8 cellular contexts compared by ENCODE assay signal in genomic region chr16:57720142-57720575, GRCh38.
DNase-seq lines count a peak whose midpoint lies in the region; ATAC-seq and TF ChIP-seq lines count a peak whose summit lies in the region.

No MANE protein-coding gene starts in this region.

- H3K9ac ChIP-seq in MM.1S (ENCODE audit: low read length) = no peak overlapping the region

- no peak overlapping the region for H3K4me3 Mint-ChIP-seq in nephron

- ATAC-seq in GM21786 (IDR thresholded peaks at IDR 0.05; ENCODE audit: unreplicated experiment) (no peak), GM18858 (IDR thresholded peaks at IDR 0.05; ENCODE audit: unreplicated experiment) (no peak)

- no peaks in the 10 kb centered on the region for H3K79me2 ChIP-seq in MM.1S (ENCODE audit: low read length)

- H3K4me3 ChIP-seq in MM.1S (ENCODE audit: low read length) = no peak overlapping the region

- no peaks in the 10 kb centered on the region for H3K36me3 ChIP-seq in MM.1S (replicated peaks; ENCODE audit: insufficient read depth, low read length)

- H3K36me3 Mint-ChIP-seq in nephron (ENCODE audit: low read depth) = no peaks in the 10 kb centered on the region

- H3K27me3 ChIP-seq in MM.1S (replicated peaks; ENCODE audit: insufficient read depth, low read length) = peaks cover 5% of the 10 kb centered on the region; the same call in 1 of the 2 replicates

- DNase-seq in NCI-H2227 (lab: John Stamatoyannopoulos, UW; ENCODE audit: unreplicated experiment) (peak; percentile 8), NCI-H2227 treated with DMSO at 0.1 percent for 48 hours (lab: John Stamatoyannopoulos, UW) (no peak), MM.1S (peak; percentile 56), fibroblast of gingiva (ENCODE audit: low read depth) (peak; percentile 41)
- DNase-seq in activated CD4-positive, alpha-beta T cell treated with anti-CD3 and anti-CD28 coated beads, Interleukin-2, amount 50 U/mL, for 1 hour = peak; percentile 25

- no peaks in the 10 kb centered on the region for H3F3A ChIP-seq in MM.1S (ENCODE audit: insufficient read depth, low read length)

- H3K9me2 ChIP-seq in MM.1S (replicated peaks; ENCODE audit: insufficient read depth, low read length) = no peaks in the 10 kb centered on the region

- H3K27ac ChIP-seq in MM.1S (ENCODE audit: low read length) = no peak overlapping the region

- TF ChIP-seq CTCF in MM.1S (IDR thresholded peaks at IDR 0.05; ENCODE audit: low read length) (peak; percentile 74), nephron (IDR thresholded peaks at IDR 0.05; ENCODE audit: unreplicated experiment in 3 of 3) (peak; percentile 38 to 51 (median 40))

- no peaks in the 10 kb centered on the region for H3K9me3 ChIP-seq in MM.1S (replicated peaks; ENCODE audit: insufficient read depth, low read length)

- no peaks in the 10 kb centered on the region for H4K20me1 ChIP-seq in MM.1S (ENCODE audit: insufficient read depth, low read length)

- no peaks in the 10 kb centered on the region for H3K4me1 Mint-ChIP-seq in nephron

- no peaks in the 10 kb centered on the region for H3K9me3 Mint-ChIP-seq in nephron

- no peaks in the 10 kb centered on the region for H3K4me1 ChIP-seq in MM.1S (ENCODE audit: low read length)

- H3K27ac Mint-ChIP-seq in nephron = no peak overlapping the region

- H2AFZ ChIP-seq in MM.1S (ENCODE audit: low read length) = no peak overlapping the region

- peaks cover 5% of the 10 kb centered on the region for H3K27me3 Mint-ChIP-seq in nephron (ENCODE audit: low read depth)

- H3K4me2 ChIP-seq in MM.1S (ENCODE audit: low read depth, low read length) = no peak overlapping the region
